14 cellular contexts compared by ENCODE assay signal in the genomic region with DNA sequence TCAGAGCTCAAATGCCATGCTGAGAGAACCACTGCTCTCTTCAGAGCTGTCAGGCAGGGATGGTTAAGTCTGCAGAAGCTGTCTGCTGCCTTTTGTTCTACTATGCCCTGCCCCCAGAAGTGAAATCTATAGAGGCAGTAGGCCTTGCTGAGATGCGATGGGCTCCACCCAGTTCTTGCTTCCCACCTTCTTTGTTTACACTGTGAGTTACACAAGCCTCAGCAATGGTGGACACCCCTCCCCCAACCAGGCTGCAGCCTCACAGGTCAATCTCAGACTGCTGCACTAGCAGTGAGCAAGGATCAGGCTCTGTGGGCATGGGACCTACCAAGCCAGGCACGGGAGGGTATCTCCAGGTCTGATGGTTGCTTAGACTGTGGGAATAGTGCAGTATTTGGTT.
"Had no signal": no experiment of that assay in that cellular context is flagged by ENCODE, and none has a peak within 500 bp of the region (broad histone marks: within the 10 kb centered on the region; RNA-seq: fewer than 3 reads in every experiment).

No MANE protein-coding gene starts in this region.

- DNase-seq: effector memory CD4-positive, alpha-beta T cell; heart left ventricle; hypothalamus; mammary epithelial cell; naive thymus-derived CD8-positive, alpha-beta T cell; posterior cingulate gyrus; sigmoid colon; stimulated activated CD4-positive, alpha-beta T cell treated with anti-CD3 and anti-CD28 coated beads, Interleukin-2, amount 100 ng/mL, for 24 hours; stimulated activated CD4-positive, alpha-beta T cell treated with anti-CD3 and anti-CD28 coated beads, Interleukin-4, amount 100 ng/mL, for 4 hours; stimulated activated naive B cell treated with anti-CD40 and anti-IgM and Interleukin-4, amounts not matched to agents 10 μg/mL and 1 μg/mL and 100 μg/mL, for 72 hours; stimulated activated naive CD8-positive, alpha-beta T cell treated with anti-CD3 and anti-CD28 coated beads, Interleukin-15, amount 100 ng/mL, for 72 hours; transverse colon had no signal

- H3K4me1 ChIP-seq: heart left ventricle, sigmoid colon, transverse colon had no signal

- H3K27ac ChIP-seq: heart left ventricle, sigmoid colon, skin epidermis, thoracic aorta, transverse colon had no signal

- H3K36me3 ChIP-seq: heart left ventricle, sigmoid colon, thoracic aorta, transverse colon had no signal

- H3K4me3 ChIP-seq: heart left ventricle, sigmoid colon, skin epidermis, thoracic aorta, transverse colon had no signal

- H3K9me3 ChIP-seq: sigmoid colon, thoracic aorta, transverse colon had no signal

- H3K27me3 ChIP-seq: heart left ventricle, sigmoid colon, transverse colon had no signal
